In the genomic region with DNA sequence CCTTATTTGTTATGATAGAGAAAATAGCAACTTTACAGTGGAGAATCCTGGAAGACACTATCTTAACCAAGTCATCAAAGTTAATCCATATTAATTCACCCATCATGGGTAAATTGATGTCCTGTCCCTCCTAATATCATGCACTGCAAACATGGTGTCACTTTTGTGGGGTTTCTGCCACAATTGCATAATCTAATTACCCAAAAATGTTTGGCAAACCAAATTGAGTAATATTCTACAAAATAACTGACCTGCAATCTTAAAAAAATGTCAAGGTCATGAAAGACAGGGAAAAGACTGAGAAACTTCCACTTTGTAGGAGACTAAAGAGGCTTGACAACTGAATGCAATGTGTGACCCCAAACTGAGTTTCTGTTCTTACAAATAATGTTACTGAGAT, we compare ENCODE assay signal across 16 cellular contexts.
"Had no signal": no experiment of that assay in that cellular context is flagged by ENCODE, and none has a peak within 500 bp of the region (broad histone marks: within the 10 kb centered on the region; RNA-seq: fewer than 3 reads in every experiment).

No MANE protein-coding gene starts in this region.

- H3K36me3 ChIP-seq: heart left ventricle, stomach had no signal

- H3K27ac ChIP-seq: dorsolateral prefrontal cortex, heart left ventricle, psoas muscle, skin epidermis had no signal

- DNase-seq: cortex of kidney; dorsolateral prefrontal cortex; effector CD8-positive, alpha-beta T cell; heart left ventricle; hippocampal formation; kidney glomerular epithelial cell; mesendoderm; naive B cell; nephron progenitor cell; psoas muscle; retina; stimulated activated CD4-positive, alpha-beta T cell treated with anti-CD3 and anti-CD28 coated beads, Interleukin-2, amount 100 ng/mL, for 24 hours; stimulated activated naive CD4-positive, alpha-beta T cell; stomach; trophoblast cell had no signal

- H3K4me1 ChIP-seq: psoas muscle had no signal

- H3K4me3 ChIP-seq: dorsolateral prefrontal cortex, heart left ventricle, psoas muscle, skin epidermis, stomach had no signal

- H3K27me3 ChIP-seq: dorsolateral prefrontal cortex, heart left ventricle, stomach had no signal
